In the genomic region with DNA sequence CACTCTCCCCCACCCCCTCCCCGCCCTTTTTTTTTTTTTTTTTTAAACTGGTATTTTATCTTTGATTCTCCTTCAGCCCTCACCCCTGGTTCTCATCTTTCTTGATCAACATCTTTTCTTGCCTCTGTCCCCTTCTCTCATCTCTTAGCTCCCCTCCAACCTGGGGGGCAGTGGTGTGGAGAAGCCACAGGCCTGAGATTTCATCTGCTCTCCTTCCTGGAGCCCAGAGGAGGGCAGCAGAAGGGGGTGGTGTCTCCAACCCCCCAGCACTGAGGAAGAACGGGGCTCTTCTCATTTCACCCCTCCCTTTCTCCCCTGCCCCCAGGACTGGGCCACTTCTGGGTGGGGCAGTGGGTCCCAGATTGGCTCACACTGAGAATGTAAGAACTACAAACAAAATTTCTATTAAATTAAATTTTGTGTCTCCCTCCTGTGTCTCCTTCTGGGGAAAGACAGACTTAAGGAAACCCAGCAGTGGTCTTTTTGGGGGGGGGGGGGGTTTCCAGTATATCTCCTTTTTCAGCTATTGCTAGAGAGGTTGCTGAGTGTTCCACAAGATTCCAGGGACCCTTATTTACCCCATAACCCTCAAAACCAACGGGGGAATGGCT, we compare ENCODE assay signal across 1 cellular context.
TF ChIP-seq lines count a peak whose summit lies in the region.

No MANE protein-coding gene starts in this region.

TF ChIP-seq in GM23338, 12 proteins besides CTCF, POLR2A, EP300 and RAD21:
- TF ChIP-seq STAT1 (IDR thresholded peaks at IDR 0.05; ENCODE audit: unreplicated experiment): no peak
- no peak for TF ChIP-seq ETS1 (IDR thresholded peaks at IDR 0.05)
- TF ChIP-seq EZH2 (IDR thresholded peaks at IDR 0.05; ENCODE audit: low read depth, unreplicated experiment): no peak
- no peak for TF ChIP-seq EZH2phosphoT487 (IDR thresholded peaks at IDR 0.05; ENCODE audit: unreplicated experiment)
- no peak for TF ChIP-seq ZNF462 (CRISPR knock-in tag; IDR thresholded peaks at IDR 0.05)
- no peak for TF ChIP-seq ZNF114 (CRISPR knock-in tag; IDR thresholded peaks at IDR 0.05)
TF ChIP-seq in GM23338: peak in this region for 0.
